20 cellular contexts compared by ENCODE assay signal in the genomic region with DNA sequence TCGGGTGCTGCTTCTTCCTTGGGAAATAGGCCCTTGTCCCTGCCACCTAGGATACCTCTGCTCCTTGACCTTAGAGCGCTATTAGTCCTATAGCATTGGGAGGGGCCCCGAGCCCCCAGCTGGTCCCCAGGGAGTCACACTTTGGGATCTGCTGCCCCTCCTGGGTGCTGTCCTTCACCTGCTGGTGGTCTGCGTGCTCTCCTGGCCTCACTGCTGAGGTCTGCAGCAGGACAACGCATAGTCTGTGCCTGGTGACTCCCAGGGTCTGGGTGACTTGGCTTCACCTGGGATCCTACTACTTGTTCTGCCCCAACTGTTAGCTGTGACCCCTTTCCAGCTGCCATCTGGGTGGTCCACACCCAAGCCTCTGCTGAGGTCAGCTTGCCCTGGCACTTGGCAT. TPM values are rescaled to one million over a fixed set of nuclear protein-coding genes. Genes with fewer than 3 reads are reported as not detected.
DNase-seq lines count a peak whose midpoint lies in the region; ATAC-seq, FAIRE-seq and TF ChIP-seq lines count a peak whose summit lies in the region.
"Had no signal": no experiment of that assay in that cellular context is flagged by ENCODE, and none has a peak within 500 bp of the region (broad histone marks: within the 10 kb centered on the region; RNA-seq: fewer than 3 reads in every experiment).

No MANE protein-coding gene starts in this region.

- H3K79me2 ChIP-seq in OCI-LY1 (ENCODE audit: insufficient read depth, low read length) (0 out of 2 replicates have a peak, but pooled peaks cover 5% of the 10 kb centered on the region), H1 (ENCODE audit: control insufficient read depth in 1 of 2, insufficient read depth in 2 of 2, low read length in 2 of 2) (no peaks in the 10 kb centered on the region)

- H3K4me1 ChIP-seq in OCI-LY1 (ENCODE audit: insufficient read depth, low read length, severe bottlenecking) (peaks cover 100% of the 10 kb centered on the region), H1 (replicated peaks in 1 of 4; ENCODE audit: control insufficient read depth in 3 of 4, insufficient read depth in 4 of 4, low read length in 3 of 4) (peaks cover 6 to 9% (median 7%) of the 10 kb centered on the region in 4 experiments; a peak in 6 of 7 replicates), neuronal stem cell (ENCODE audit: control insufficient read depth in 2 of 2, insufficient read depth in 1 of 2, low read depth in 1 of 2, low read length in 2 of 2) (peaks cover 0 to 3% of the 10 kb centered on the region in 2 donors)

- H3K23me2 ChIP-seq in H1 (ENCODE audit: low read depth, low read length), result no peaks in the 10 kb centered on the region

- 75% methylated on average over 5 of the region's 5 CpGs; no CpG with 5 or more reads in 1 of the 2 experiments for WGBS in H1 (ENCODE audit: extremely low coverage in 1 of 2, insufficient coverage in 1 of 2, insufficient read length in 1 of 2, insufficient replicate concordance in 2 of 2, low coverage in 1 of 2, low lambda C conversion rate in 2 of 2, missing lambda C conversion rate in 1 of 2), 2 experiments
- WGBS in neuronal stem cell (ENCODE audit: extremely low coverage in 2 of 2, insufficient read length in 2 of 2, insufficient replicate concordance in 1 of 2), 2 donors, result no CpG with 5 or more reads among the region's 5 CpGs

- H2BK5ac ChIP-seq in H1 (ENCODE audit: low read depth, low read length) (no peak overlapping the region), neuronal stem cell (ENCODE audit: low read length) (no peak overlapping the region)

- CTCF ChIA-PET in H1 (lab: Charles Lee; ENCODE audit: partially characterized antibody), result interaction anchor here (0.7 to 5.0 kb wide), 3 partner anchors 8 to 162 kb away, joined by 3 to 14 read pairs (median 3); no protein-coding TSS in a partner anchor
- CTCF ChIA-PET in CD4-positive, alpha-beta T cell (lab: Charles Lee), result interaction anchor here (0.7 kb wide), 1 partner anchor 9 kb away, joined by 3 read pairs; no protein-coding TSS in a partner anchor

- H3K4me2 ChIP-seq in OCI-LY1 (ENCODE audit: low read length) (peak overlapping the region; percentile 19; the same call in 1 of the 2 replicates), H1 (ENCODE audit: insufficient read depth in 1 of 2, low read depth in 2 of 2, low read length in 2 of 2) (no peak overlapping the region), neuronal stem cell (ENCODE audit: insufficient read depth, low read length, poor library complexity, severe bottlenecking) (no peak overlapping the region)
- H3K4me2 ChIP-seq: KMS-11 had no signal

- no peak for TF ChIP-seq POLR2A in H1 (IDR thresholded peaks at IDR 0.05; ENCODE audit: control extremely low read depth in 1 of 2, low read depth in 2 of 2, low read length in 2 of 2)

- no peak overlapping the region for H3K56ac ChIP-seq in H1 (replicated peaks; ENCODE audit: insufficient read length, low read depth, low read length)

- peak overlapping the region; percentile 97 for H3K27ac ChIP-seq in OCI-LY1 (ENCODE audit: low read depth, low read length, poor library complexity, severe bottlenecking)
- no peak overlapping the region for H3K27ac ChIP-seq in H1 (ENCODE audit: low read depth, low read length)
- no peak overlapping the region for H3K27ac ChIP-seq in neuronal stem cell (replicated peaks; ENCODE audit: low read length)
- no peak overlapping the region for H3K27ac ChIP-seq in CD4-positive, alpha-beta T cell (ENCODE audit: low read depth, low read length)
- H3K27ac ChIP-seq: GM23248, HL-60, KMS-11 had no signal

- H2BK12ac ChIP-seq in H1 (ENCODE audit: low read depth, low read length), result peak overlapping the region; percentile 50; the same call in 1 of the 2 replicates
- no peak overlapping the region for H2BK12ac ChIP-seq in neuronal stem cell (ENCODE audit: low read length)

- H3K9me3 ChIP-seq in OCI-LY1 (ENCODE audit: low read length) (no peaks in the 10 kb centered on the region), H1 (ENCODE audit: insufficient read depth in 2 of 2, low read depth in 1 of 2, low read length in 1 of 2) (no peaks in the 10 kb centered on the region), neuronal stem cell (replicated peaks in 1 of 2; ENCODE audit: control insufficient read depth in 2 of 2, insufficient read depth in 1 of 2, low read depth in 1 of 2, low read length in 2 of 2) (no peaks in the 10 kb centered on the region)
- no peaks in the 10 kb centered on the region for H3K9me3 ChIP-seq in CD4-positive, alpha-beta T cell (ENCODE audit: control insufficient read depth, low read length)

- H3K18ac ChIP-seq in H1 (ENCODE audit: extremely low read depth, low read length) (no peak overlapping the region), neuronal stem cell (ENCODE audit: low read length) (peak overlapping the region; percentile 7)

- no peaks in the 10 kb centered on the region for H3K36me3 Mint-ChIP-seq in CD4-positive, alpha-beta T cell (ENCODE audit: low read depth)
- H3K36me3 Mint-ChIP-seq: CD4-positive, alpha-beta memory T cell had no signal

- H2AFZ ChIP-seq in OCI-LY1 (ENCODE audit: low read length), result no peak overlapping the region
- no peak overlapping the region for H2AFZ ChIP-seq in H1 (ENCODE audit: low read length)
- H2AFZ ChIP-seq in neuronal stem cell (ENCODE audit: low read length), result no peak overlapping the region
- H2AFZ ChIP-seq: GM23248 had no signal

- H2BK20ac ChIP-seq in H1 (ENCODE audit: low read length), result no peak overlapping the region

- no peak overlapping the region for H2BK120ac ChIP-seq in H1 (replicated peaks; ENCODE audit: low read depth, low read length)
- H2BK120ac ChIP-seq in neuronal stem cell (ENCODE audit: low read depth, low read length), result no peak overlapping the region

- H3K36me3 ChIP-seq in OCI-LY1 (ENCODE audit: insufficient read depth, low read length) (peaks cover 75% of the 10 kb centered on the region), H1 (ENCODE audit: control insufficient read depth in 2 of 4, insufficient read depth in 4 of 4, low read length in 3 of 4) (no peaks in the 10 kb centered on the region), neuronal stem cell (replicated peaks in 1 of 2; ENCODE audit: control insufficient read depth in 2 of 2, insufficient read depth in 2 of 2, low read length in 2 of 2) (no peaks in the 10 kb centered on the region)

- no peak overlapping the region for H3K4me3 ChIP-seq in OCI-LY1 (ENCODE audit: low read depth, low read length, poor library complexity, severe bottlenecking)
- H3K4me3 ChIP-seq in H1 (ENCODE audit: extremely low read depth in 1 of 4, insufficient read depth in 2 of 4, low read depth in 3 of 4, low read length in 4 of 4), result no peak overlapping the region
- no peak overlapping the region for H3K4me3 ChIP-seq in neuronal stem cell (ENCODE audit: low read length in 2 of 2)
- H3K4me3 ChIP-seq: GM23248 had no signal

- H3K9me2 ChIP-seq in OCI-LY1 (ENCODE audit: low read depth, low read length), result no peaks in the 10 kb centered on the region

- no peak overlapping the region for H2AK5ac ChIP-seq in H1 (ENCODE audit: low read depth, low read length)
- no peak overlapping the region for H2AK5ac ChIP-seq in neuronal stem cell (ENCODE audit: low read depth, low read length)

- H3K9ac ChIP-seq in OCI-LY1 (ENCODE audit: low read length) (peak overlapping the region; percentile 8; the same call in 1 of the 2 replicates), H1 (replicated peaks in 1 of 4; ENCODE audit: extremely low read depth in 1 of 4, low read depth in 3 of 4, low read length in 3 of 4) (no peak overlapping the region), neuronal stem cell (ENCODE audit: low read depth, low read length, poor library complexity) (no peak overlapping the region)
- H3K9ac ChIP-seq: GM23248, KMS-11 had no signal

- TF ChIP-seq EP300 in H1 (IDR thresholded peaks at IDR 0.05; ENCODE audit: borderline replicate concordance in 1 of 2, low read depth in 2 of 2, low read length in 2 of 2), result no peak

- H4K8ac ChIP-seq in H1 (ENCODE audit: extremely low read depth, insufficient read depth, low read length), result no peak overlapping the region
- H4K8ac ChIP-seq in neuronal stem cell (ENCODE audit: low read depth, low read length), result no peak overlapping the region

- H4K91ac ChIP-seq in H1 (replicated peaks; ENCODE audit: insufficient read length, low read length), result no peak overlapping the region
- H4K91ac ChIP-seq in neuronal stem cell (ENCODE audit: low read depth, low read length, poor library complexity), result no peak overlapping the region

- peaks cover 43% of the 10 kb centered on the region for H3F3A ChIP-seq in OCI-LY1 (ENCODE audit: insufficient read depth, low read length)

- no peaks in the 10 kb centered on the region for H4K20me1 ChIP-seq in OCI-LY1 (ENCODE audit: insufficient read depth, low read length)
- peaks cover 0 to 1% of the 10 kb centered on the region in 2 experiments for H4K20me1 ChIP-seq in H1 (replicated peaks in 1 of 2; ENCODE audit: control insufficient read depth in 1 of 2, insufficient read depth in 2 of 2, low read length in 2 of 2)

- DNase-seq in H1 (ENCODE audit: low read depth in 1 of 2, low spot score in 2 of 2) (peak in 1 of 2 experiments; percentile 39), neuronal stem cell (ENCODE audit: low spot score) (no peak), GM20000 (ENCODE audit: low spot score) (no peak), NCI-H2196 (lab: John Stamatoyannopoulos, UW; ENCODE audit: unreplicated experiment) (no peak)
- DNase-seq in CD4-positive, alpha-beta T cell, result no peak
- DNase-seq: ACHN; C1 segment of cervical spinal cord; CD4-positive, alpha-beta memory T cell; DMS79 treated with DMSO at 0.1 percent for 48 hours; GF-D8; GM23248; HCEC 1CT had no signal

- POLR2A ChIA-PET in H1 (lab: Charles Lee; ENCODE audit: partially characterized antibody), result interaction anchor here (1.4 kb wide), 1 partner anchor 9 kb away, joined by 3 read pairs; the partner anchor contains the start of gene TCL1B
- POLR2A ChIA-PET in CD4-positive, alpha-beta T cell (lab: Charles Lee), result no interaction called here

- H3K14ac ChIP-seq in H1 (ENCODE audit: insufficient read length) (no peak overlapping the region), neuronal stem cell (ENCODE audit: low read length) (no peak overlapping the region)

- ATAC-seq in CD4-positive, alpha-beta T cell (ENCODE audit: poor library complexity), result no peak
- ATAC-seq in HG02938 (IDR thresholded peaks at IDR 0.05; ENCODE audit: unreplicated experiment), result no peak

- H3K4ac ChIP-seq in H1 (replicated peaks; ENCODE audit: insufficient read length, low read depth, low read length) (no peak overlapping the region), neuronal stem cell (ENCODE audit: low read length) (no peak overlapping the region)

- FAIRE-seq in H1 (lab: Jason Lieb, UNC), result no peak
- FAIRE-seq: A204.1, GM19239, H54 had no signal

- no peaks in the 10 kb centered on the region for H3K79me1 ChIP-seq in H1 (ENCODE audit: low read depth, low read length)
- peaks cover 2% of the 10 kb centered on the region for H3K79me1 ChIP-seq in neuronal stem cell (ENCODE audit: low read depth, low read length)

- no peak for TF ChIP-seq RAD21 in H1 (IDR thresholded peaks at IDR 0.05 in 1 of 2, conservative IDR thresholded peaks at IDR 0.05 in 1 of 2; ENCODE audit: low read depth in 2 of 2, low read length in 2 of 2)

- no peaks in the 10 kb centered on the region for H3K27me3 ChIP-seq in OCI-LY1 (ENCODE audit: insufficient read depth, low read length)
- peaks cover 13 to 33% (median 28%) of the 10 kb centered on the region in 4 experiments for H3K27me3 ChIP-seq in H1 (replicated peaks in 1 of 4; ENCODE audit: control insufficient read depth in 3 of 4, extremely low read depth in 1 of 4, insufficient read depth in 3 of 4, low read length in 3 of 4)
- peaks cover 0 to 4% (median 0%) of the 10 kb centered on the region in 3 experiments for H3K27me3 ChIP-seq in neuronal stem cell (ENCODE audit: control insufficient read depth in 3 of 3, insufficient read depth in 3 of 3, low read depth in 1 of 3, low read length in 3 of 3)
- no peaks in the 10 kb centered on the region for H3K27me3 ChIP-seq in CD4-positive, alpha-beta T cell (ENCODE audit: control insufficient read depth, insufficient read depth, low read length)

- no peak overlapping the region for H3K4me3 Mint-ChIP-seq in CD4-positive, alpha-beta T cell
- H3K4me3 Mint-ChIP-seq: CD4-positive, alpha-beta memory T cell had no signal

- TF ChIP-seq CTCF in OCI-LY1 (IDR thresholded peaks at IDR 0.05; ENCODE audit: low read length) (no peak), H1 (IDR thresholded peaks at IDR 0.05; ENCODE audit: control extremely low read depth in 1 of 3, insufficient read depth in 1 of 3, low read depth in 1 of 3, low read length in 3 of 3) (no peak), GM20000 (IDR thresholded peaks at IDR 0.05; ENCODE audit: extremely low read depth, missing control alignments) (no peak)
- no peak for TF ChIP-seq CTCF in CD4-positive, alpha-beta T cell (IDR thresholded peaks at IDR 0.05)

- H4K5ac ChIP-seq in H1 (ENCODE audit: insufficient read length, low read depth, low read length), result no peak overlapping the region

- peaks cover 68% of the 10 kb centered on the region for H3K27me3 Mint-ChIP-seq in CD4-positive, alpha-beta T cell

- H2BK15ac ChIP-seq in H1 (ENCODE audit: low read length) (no peak overlapping the region), neuronal stem cell (ENCODE audit: low read length) (no peak overlapping the region)

- no peaks in the 10 kb centered on the region for H3K9me3 Mint-ChIP-seq in CD4-positive, alpha-beta T cell

- intact Hi-C loops in CD4-positive, alpha-beta T cell (cut with DNase I, micrococcal nuclease), result no loop called here

- H3K23ac ChIP-seq in H1 (ENCODE audit: insufficient read length), result no peak overlapping the region
- no peak overlapping the region for H3K23ac ChIP-seq in neuronal stem cell (ENCODE audit: low read depth, low read length, poor library complexity)

- no peak overlapping the region for H3K27ac Mint-ChIP-seq in CD4-positive, alpha-beta T cell
- H3K27ac Mint-ChIP-seq: CD4-positive, alpha-beta memory T cell had no signal

- no peaks in the 10 kb centered on the region for H3K4me1 Mint-ChIP-seq in CD4-positive, alpha-beta T cell (ENCODE audit: low read depth)
- H3K4me1 Mint-ChIP-seq: CD4-positive, alpha-beta memory T cell had no signal

RNA-seq across cellular contexts. Expression of gene TCL1B, which starts 8.8 kb away (rescaled TPM):
- 7.5 and 9.6 TPM in 2 replicates for total RNA-seq in H1 (2021; fragmentation: NEBNext Ultra II Directional; extraction: Animal tissue kit (Norgen Biotek cat#: 25700))
- 11.5 and 14.7 TPM in 2 replicates for polyA plus RNA-seq in H1 (2011; rRNA removed)
- 14.7 TPM for polyA plus RNA-seq in H1 (2011; cell fraction: cytosol; rRNA removed)
- polyA plus RNA-seq in H1 (2011; cell fraction: nucleus; rRNA removed), result 14.3 TPM
- 5.0 to 9.1 TPM (median 5.9 TPM) in 4 replicates for polyA plus RNA-seq in H1 (2012, experiment 1 of 2)
- polyA plus RNA-seq in H1 (2012, experiment 2 of 2), result 4.6 TPM
- polyA plus RNA-seq in H1 (2013, experiment 1 of 2), result 6.5 TPM
- polyA plus RNA-seq in H1 (2013, experiment 2 of 2), result 6.0 TPM
- 4.6 and 5.3 TPM in 2 replicates for polyA minus RNA-seq in H1 (2011; rRNA and poly(A)+ RNA removed)
- polyA minus RNA-seq in H1 (2011; cell fraction: cytosol; rRNA and poly(A)+ RNA removed), result 1.4 TPM
- 3.5 TPM for polyA minus RNA-seq in H1 (2011; cell fraction: nucleus; rRNA and poly(A)+ RNA removed)
- polyA plus RNA-seq in neuronal stem cell (2013, experiment 1 of 2), result 0.06 TPM
- polyA plus RNA-seq in neuronal stem cell (2013, experiment 2 of 2), result 0.18 TPM
- total RNA-seq in CD4-positive, alpha-beta T cell, result not detected
- total RNA-seq: CD4-positive, alpha-beta memory T cell; GM23248; HT1080 had no signal
- polyA plus RNA-seq: CD4-positive, alpha-beta memory T cell; GM23248 had no signal

RNA-seq across cellular contexts. Expression of gene TCL1A, which starts 18.9 kb away (rescaled TPM):
- total RNA-seq in H1 (2021; fragmentation: NEBNext Ultra II Directional; extraction: Animal tissue kit (Norgen Biotek cat#: 25700)), result 0.35 and 0.65 TPM in 2 replicates
- 7.6 and 8.8 TPM in 2 replicates for polyA plus RNA-seq in H1 (2011; rRNA removed)
- polyA plus RNA-seq in H1 (2011; cell fraction: cytosol; rRNA removed), result 5.6 TPM
- 6.5 TPM for polyA plus RNA-seq in H1 (2011; cell fraction: nucleus; rRNA removed)
- 1.8 to 2.5 TPM (median 2.3 TPM) in 4 replicates for polyA plus RNA-seq in H1 (2012, experiment 1 of 2)
- 1.8 TPM for polyA plus RNA-seq in H1 (2012, experiment 2 of 2)
- polyA plus RNA-seq in H1 (2013, experiment 1 of 2), result 0.47 TPM
- 0.50 TPM for polyA plus RNA-seq in H1 (2013, experiment 2 of 2)
- 4.1 and 6.4 TPM in 2 replicates for polyA minus RNA-seq in H1 (2011; rRNA and poly(A)+ RNA removed)
- 2.2 TPM for polyA minus RNA-seq in H1 (2011; cell fraction: cytosol; rRNA and poly(A)+ RNA removed)
- 1.00 TPM for polyA minus RNA-seq in H1 (2011; cell fraction: nucleus; rRNA and poly(A)+ RNA removed)
- polyA plus RNA-seq in neuronal stem cell (2013, experiment 1 of 2), result 0.07 TPM
- 0.06 TPM for polyA plus RNA-seq in neuronal stem cell (2013, experiment 2 of 2)
- total RNA-seq in CD4-positive, alpha-beta T cell, result not detected
- total RNA-seq: CD4-positive, alpha-beta memory T cell; GM23248 had no signal
- polyA plus RNA-seq: GM23248 had no signal
